Comparison of ENCODE assay signal across 13 cellular contexts in the genomic region with DNA sequence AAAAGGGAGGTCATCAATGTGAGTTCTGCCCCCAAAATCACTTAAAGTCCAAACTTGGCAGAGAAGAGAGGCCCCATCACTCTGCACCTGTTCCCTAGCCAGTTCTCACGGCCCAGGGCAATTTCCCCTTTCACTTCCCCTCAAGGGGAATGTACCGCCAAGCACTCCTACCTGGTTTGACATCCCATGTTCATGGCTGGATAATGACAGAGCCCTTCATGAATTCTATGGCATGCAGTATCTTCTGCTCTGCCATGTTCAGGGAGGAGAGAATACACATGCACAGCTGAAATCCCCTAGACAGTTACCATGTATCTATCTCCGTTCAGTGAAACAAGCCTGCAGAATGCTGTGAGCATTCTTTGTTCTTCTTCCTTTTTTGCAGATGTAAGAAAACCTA.
A peak's percentile ranks its signal among the peaks of the same experiment; 100 is the strongest.
DNase-seq lines count a peak whose midpoint lies in the region; ATAC-seq and TF ChIP-seq lines count a peak whose summit lies in the region.
"Had no signal": no experiment of that assay in that cellular context is flagged by ENCODE, and none has a peak within 500 bp of the region (broad histone marks: within the 10 kb centered on the region; RNA-seq: fewer than 3 reads in every experiment).

No MANE protein-coding gene starts in this region.

- no peaks in the 10 kb centered on the region for H3K9me3 ChIP-seq in DOHH2 (ENCODE audit: control insufficient read depth, insufficient read depth, low read length)
- H3K9me3 ChIP-seq in neural progenitor cell (ENCODE audit: low read depth) = no peaks in the 10 kb centered on the region

- H3K27me3 ChIP-seq in DOHH2 (ENCODE audit: control insufficient read depth, low read length) = no peaks in the 10 kb centered on the region
- H3K27me3 ChIP-seq in neural progenitor cell = peaks cover 6% of the 10 kb centered on the region

- no peak overlapping the region for H3K27ac Mint-ChIP-seq in neural progenitor cell
- H3K27ac Mint-ChIP-seq: activated CD8-positive, alpha-beta T cell treated with anti-CD3 and anti-CD28 coated beads for 36 hours; activated naive CD4-positive, alpha-beta T cell treated with anti-CD3 and anti-CD28 coated beads, Interleukin-2, amount 50 U/mL, for 24 hours had no signal

- H3K36me3 Mint-ChIP-seq in neural progenitor cell = no peaks in the 10 kb centered on the region
- H3K36me3 Mint-ChIP-seq: activated naive CD4-positive, alpha-beta T cell treated with anti-CD3 and anti-CD28 coated beads, Interleukin-2, amount 50 U/mL, for 24 hours; naive thymus-derived CD8-positive, alpha-beta T cell had no signal

- TF ChIP-seq CTCF in DOHH2 (IDR thresholded peaks at IDR 0.05; ENCODE audit: low read depth, low read length, poor library complexity, severe bottlenecking) (no peak), neural progenitor cell (IDR thresholded peaks at IDR 0.05) (no peak)

- H3K4me3 ChIP-seq in DOHH2 (ENCODE audit: low read length) (peak overlapping the region; percentile 69), neural progenitor cell (no peak overlapping the region)
- H3K4me3 ChIP-seq: K562 had no signal

- H3K79me2 ChIP-seq in DOHH2 (ENCODE audit: control insufficient read depth, low read length) (no peaks in the 10 kb centered on the region), neural progenitor cell (ENCODE audit: low read depth) (no peaks in the 10 kb centered on the region)

- H3K4me1 Mint-ChIP-seq in neural progenitor cell = peaks cover 24% of the 10 kb centered on the region
- H3K4me1 Mint-ChIP-seq: activated naive CD4-positive, alpha-beta T cell treated with anti-CD3 and anti-CD28 coated beads, Interleukin-2, amount 50 U/mL, for 24 hours had no signal

- peaks cover 2% of the 10 kb centered on the region for H3K27me3 Mint-ChIP-seq in neural progenitor cell (ENCODE audit: insufficient read depth, low read depth)

- DNase-seq in NCI-H69 (lab: John Stamatoyannopoulos, UW) (peak; percentile 7), NCI-H1694 (lab: John Stamatoyannopoulos, UW) (no peak), NCI-H2227 treated with DMSO at 0.1 percent for 48 hours (lab: John Stamatoyannopoulos, UW) (no peak), Right ventricle myocardium inferior (ENCODE audit: missing footprints) (no peak), neural progenitor cell (ENCODE audit: low spot score) (no peak)
- DNase-seq: activated CD8-positive, alpha-beta T cell treated with anti-CD3 and anti-CD28 coated beads for 36 hours; naive thymus-derived CD8-positive, alpha-beta T cell; NCI-H524 had no signal

- no peak overlapping the region for H2AFZ ChIP-seq in neural progenitor cell (replicated peaks)

- H3K9ac ChIP-seq in neural progenitor cell = no peak overlapping the region

- H3F3A ChIP-seq in DOHH2 (ENCODE audit: control insufficient read depth, insufficient read depth) (peaks cover 35% of the 10 kb centered on the region), neural progenitor cell (ENCODE audit: low read depth) (peaks cover 8% of the 10 kb centered on the region)

- H3K27ac ChIP-seq in DOHH2 (ENCODE audit: low read depth, low read length) (peak overlapping the region; percentile 98), neural progenitor cell (no peak overlapping the region)

- H3K9me3 Mint-ChIP-seq in neural progenitor cell = no peaks in the 10 kb centered on the region
- H3K9me3 Mint-ChIP-seq: activated CD8-positive, alpha-beta T cell treated with anti-CD3 and anti-CD28 coated beads for 36 hours; activated naive CD4-positive, alpha-beta T cell treated with anti-CD3 and anti-CD28 coated beads, Interleukin-2, amount 50 U/mL, for 24 hours; naive thymus-derived CD8-positive, alpha-beta T cell had no signal

- peak; percentile 35 for ATAC-seq in GM19463 (IDR thresholded peaks at IDR 0.05; ENCODE audit: unreplicated experiment)
- peak; percentile 32 for ATAC-seq in HG02938 (IDR thresholded peaks at IDR 0.05; ENCODE audit: unreplicated experiment)
- ATAC-seq in Right ventricle myocardium inferior = no peak
- ATAC-seq: activated CD8-positive, alpha-beta T cell treated with anti-CD3 and anti-CD28 coated beads for 36 hours; K562; naive thymus-derived CD8-positive, alpha-beta T cell had no signal

- H3K4me2 ChIP-seq in DOHH2 (ENCODE audit: low read length) = peak overlapping the region; percentile 72
- H3K4me2 ChIP-seq in neural progenitor cell = no peak overlapping the region

- intact Hi-C loops in Right ventricle myocardium inferior (cut with DNase I) = no loop called here

- no peak overlapping the region for H3K4me3 Mint-ChIP-seq in neural progenitor cell
- H3K4me3 Mint-ChIP-seq: activated CD8-positive, alpha-beta T cell treated with anti-CD3 and anti-CD28 coated beads for 36 hours; activated naive CD4-positive, alpha-beta T cell treated with anti-CD3 and anti-CD28 coated beads, Interleukin-2, amount 50 U/mL, for 24 hours had no signal

- no peaks in the 10 kb centered on the region for H3K9me2 ChIP-seq in DOHH2 (replicated peaks; ENCODE audit: control insufficient read depth, low read length)

- H3K36me3 ChIP-seq in DOHH2 (ENCODE audit: control insufficient read depth, low read length) = no peaks in the 10 kb centered on the region
- no peaks in the 10 kb centered on the region for H3K36me3 ChIP-seq in neural progenitor cell

- peaks cover 78% of the 10 kb centered on the region for H3K4me1 ChIP-seq in DOHH2 (ENCODE audit: control insufficient read depth, low read length)
- H3K4me1 ChIP-seq in neural progenitor cell = peaks cover 20% of the 10 kb centered on the region

- no peaks in the 10 kb centered on the region for H4K20me1 ChIP-seq in DOHH2 (ENCODE audit: control insufficient read depth, insufficient read depth, low read depth, low read length)
- peaks cover 8% of the 10 kb centered on the region for H4K20me1 ChIP-seq in neural progenitor cell (ENCODE audit: low read depth)
